ENCODE assay signal across 25 cellular contexts in the genomic region with DNA sequence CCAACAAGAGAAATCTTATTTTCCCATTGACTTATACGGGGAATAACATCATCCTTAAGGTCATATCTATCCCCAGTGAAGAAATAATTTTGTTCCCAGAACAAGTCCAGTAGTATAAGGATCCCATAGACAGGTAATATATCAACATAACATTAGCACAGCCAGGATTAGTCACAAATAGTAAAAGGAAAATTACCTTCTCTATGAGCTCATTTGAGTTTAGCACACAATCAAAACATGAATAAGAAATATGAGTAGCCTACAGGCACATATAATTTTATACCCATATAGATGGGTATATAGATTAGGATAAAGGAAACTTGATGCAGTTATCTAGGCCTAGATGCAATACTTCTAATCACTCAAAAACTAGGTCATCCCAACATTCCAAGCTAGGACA. TPM values are rescaled to one million over a fixed set of nuclear protein-coding genes. Genes with fewer than 3 reads are reported as not detected.
"Had no signal": no experiment of that assay in that cellular context is flagged by ENCODE, and none has a peak within 500 bp of the region (broad histone marks: within the 10 kb centered on the region; RNA-seq: fewer than 3 reads in every experiment).

No MANE protein-coding gene starts in this region.

- H3K4me3 ChIP-seq: MG63 had no signal

- FAIRE-seq: HepG2 had no signal

- DNase-seq: IMR-90, Karpas-422, KG1, MG63, NCI-H1092, NCI-H1105 treated with DMSO at 0.1 percent for 48 hours, NCI-H1436, NCI-H187, NCI-H2029, NCI-H2081 treated with DMSO at 0.1 percent for 48 hours, NCI-H2171, NCI-H226, NCI-H446, NCI-H510A, NCI-H524 treated with DMSO at 0.1 percent for 48 hours, NCI-H69, NCI-H774, Right ventricle myocardium superior, SK-N-SH, SW 1271 had no signal

- H3K9me2 ChIP-seq: SK-N-SH had no signal

- H3K36me3 ChIP-seq: MG63 had no signal

- H3K9me3 ChIP-seq: MG63, SK-N-SH had no signal

- H3K27me3 ChIP-seq: MG63 had no signal

- ATAC-seq: HepG2, Panc1 had no signal

- H3K9ac ChIP-seq: SK-N-SH had no signal

- H3K4me2 ChIP-seq: SK-N-SH had no signal

RNA-seq across cellular contexts. Expression of gene OR52K1, which starts 2.8 kb away (rescaled TPM):
- total RNA-seq: HepG2, HT1080, IMR-90, Right ventricle myocardium superior, RPMI7951, SK-MEL-5 had no signal
- polyA plus RNA-seq: HepG2, IMR-90, SK-N-SH had no signal

RNA-seq across cellular contexts. Expression of gene OR52K2, which starts 30.6 kb away (rescaled TPM):
- total RNA-seq: HepG2, HT1080, IMR-90, Right ventricle myocardium superior, RPMI7951, SK-MEL-5 had no signal
- polyA plus RNA-seq: HepG2, IMR-90, SK-N-SH had no signal
